In the genomic region with DNA sequence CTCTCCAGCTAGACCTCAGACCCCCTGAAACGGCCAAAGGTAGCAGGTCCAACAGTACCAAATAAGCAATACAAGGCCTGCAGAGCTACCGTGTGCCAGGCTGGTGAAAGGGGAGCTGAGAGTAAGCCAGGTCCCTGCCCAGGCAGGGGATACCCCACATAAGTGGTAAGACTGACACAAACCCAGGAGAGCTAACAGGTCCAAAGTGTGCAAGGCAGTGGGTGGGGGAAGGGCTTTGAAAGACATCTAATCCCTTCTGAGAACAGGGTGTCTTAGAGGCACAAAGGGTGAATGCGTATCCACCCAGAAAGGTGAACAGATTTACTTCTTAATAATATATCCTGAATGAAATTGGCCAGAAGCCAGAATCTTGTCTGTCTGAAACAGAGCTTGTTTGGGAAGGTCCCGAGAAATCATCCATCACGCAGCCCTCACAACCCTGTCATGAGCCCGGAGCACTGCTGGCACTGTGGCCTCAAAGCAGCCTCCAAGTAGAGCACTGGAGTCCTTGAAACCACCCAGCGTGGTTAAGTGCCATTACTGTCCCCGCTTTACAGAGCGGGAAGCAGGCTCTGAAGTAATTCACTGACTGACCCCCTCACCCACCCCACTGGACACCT, we compare ENCODE assay signal across 1 cellular context.
TF ChIP-seq lines count a peak whose summit lies in the region.

No MANE protein-coding gene starts in this region.

TF ChIP-seq in SK-N-SH, 30 proteins besides CTCF, POLR2A, EP300 and RAD21 (continued from another document):
- TF ChIP-seq, protein P1, sequence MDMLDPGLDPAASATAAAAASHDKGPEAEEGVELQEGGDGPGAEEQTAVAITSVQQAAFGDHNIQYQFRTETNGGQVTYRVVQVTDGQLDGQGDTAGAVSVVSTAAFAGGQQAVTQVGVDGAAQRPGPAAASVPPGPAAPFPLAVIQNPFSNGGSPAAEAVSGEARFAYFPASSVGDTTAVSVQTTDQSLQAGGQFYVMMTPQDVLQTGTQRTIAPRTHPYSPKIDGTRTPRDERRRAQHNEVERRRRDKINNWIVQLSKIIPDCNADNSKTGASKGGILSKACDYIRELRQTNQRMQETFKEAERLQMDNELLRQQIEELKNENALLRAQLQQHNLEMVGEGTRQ (IDR thresholded peaks at IDR 0.05; ENCODE audit: borderline replicate concordance, low read depth, low read length): no peak
- TF ChIP-seq CHD2 (IDR thresholded peaks at IDR 0.05; ENCODE audit: low read length, partially characterized antibody): no peak
- no peak for TF ChIP-seq POLR2AphosphoS5 (IDR thresholded peaks at IDR 0.05; ENCODE audit: low read depth, low read length)
